Comparison of ENCODE assay signal across 9 cellular contexts in the genomic region with DNA sequence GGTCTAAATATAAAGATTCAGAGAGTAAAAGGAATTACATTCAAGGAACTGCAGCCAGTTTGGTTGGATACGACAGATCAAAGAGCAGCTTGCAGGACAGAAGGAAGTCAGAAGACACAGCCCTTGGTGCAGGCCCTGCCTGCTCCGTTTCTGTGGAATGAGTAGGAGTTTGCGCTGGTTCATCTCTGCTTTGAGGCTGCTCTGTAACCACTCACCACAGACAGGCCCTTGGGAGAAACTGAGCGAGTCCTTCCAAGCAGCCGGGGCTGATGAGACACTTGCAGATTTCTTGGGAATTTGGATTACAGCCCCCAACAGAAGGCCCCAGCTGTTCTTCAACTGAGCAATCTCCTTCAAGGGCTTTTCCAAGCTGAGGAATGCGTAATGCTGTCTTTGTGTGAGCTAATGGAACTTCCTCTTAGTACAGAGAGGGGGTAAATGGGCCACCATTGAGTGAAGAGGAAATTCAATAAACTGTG. TPM values are rescaled to one million over a fixed set of nuclear protein-coding genes. Genes with fewer than 3 reads are reported as not detected.
DNase-seq lines count a peak whose midpoint lies in the region; ATAC-seq and TF ChIP-seq lines count a peak whose summit lies in the region.
"Had no signal": no experiment of that assay in that cellular context is flagged by ENCODE, and none has a peak within 500 bp of the region (broad histone marks: within the 10 kb centered on the region; RNA-seq: fewer than 3 reads in every experiment).

No MANE protein-coding gene starts in this region.

- H3K9ac ChIP-seq in BLaER1: no peak overlapping the region
- H3K9ac ChIP-seq in colonic mucosa (ENCODE audit: low read depth in 2 of 2, low read length in 2 of 2): no peak overlapping the region

- H3K27ac ChIP-seq in BLaER1 (no peak overlapping the region), Peyer's patch (peak overlapping the region; percentile 75 to 87 (median 80)), colonic mucosa (peak overlapping the region; percentile 76)

- H3K4me3 ChIP-seq in BLaER1 (no peak overlapping the region), Peyer's patch (no peak overlapping the region), colonic mucosa (no peak overlapping the region)

- peaks cover 33% of the 10 kb centered on the region for H3K4me1 ChIP-seq in BLaER1
- H3K4me1 ChIP-seq in Peyer's patch: peaks cover 0 to 27% (median 18%) of the 10 kb centered on the region in 4 donors
- peaks cover 7% of the 10 kb centered on the region for H3K4me1 ChIP-seq in colonic mucosa

- no peaks in the 10 kb centered on the region for H3K27me3 ChIP-seq in BLaER1
- no peaks in the 10 kb centered on the region for H3K27me3 ChIP-seq in Peyer's patch
- no peaks in the 10 kb centered on the region for H3K27me3 ChIP-seq in colonic mucosa

- H3K9me3 ChIP-seq in BLaER1 (no peaks in the 10 kb centered on the region), Peyer's patch (no peaks in the 10 kb centered on the region), colonic mucosa (no peaks in the 10 kb centered on the region)

- ATAC-seq in omental fat pad (ENCODE audit: low FRiP score) (peak; percentile 59), HG03196 (IDR thresholded peaks at IDR 0.05; ENCODE audit: unreplicated experiment) (no peak), GM18502 (IDR thresholded peaks at IDR 0.05; ENCODE audit: poor library complexity, unreplicated experiment) (no peak)

- intact Hi-C loops in colonic mucosa (cut with DNase I): no loop called here

- no peak for TF ChIP-seq POLR2A in Peyer's patch (IDR thresholded peaks at IDR 0.05)

- no peak for TF ChIP-seq CTCF in Peyer's patch (IDR thresholded peaks at IDR 0.05)
- TF ChIP-seq CTCF in colonic mucosa (IDR thresholded peaks at IDR 0.05): no peak
- TF ChIP-seq CTCF in omental fat pad (IDR thresholded peaks at IDR 0.05): no peak

- peak overlapping the region; percentile 64 for H3K4me2 ChIP-seq in BLaER1

- DNase-seq in Peyer's patch: peak in 1 of 3 donors; percentile 66
- peak; percentile 47 for DNase-seq in colonic mucosa
- no peak for DNase-seq in omental fat pad (ENCODE audit: low spot score)
- DNase-seq in ureter (ENCODE audit: low spot score): no peak
- no peak for DNase-seq in NK-92 (lab: John Stamatoyannopoulos, UW; ENCODE audit: unreplicated experiment)

- no peaks in the 10 kb centered on the region for H3K36me3 ChIP-seq in BLaER1
- no peaks in the 10 kb centered on the region for H3K36me3 ChIP-seq in Peyer's patch
- H3K36me3 ChIP-seq in colonic mucosa: no peaks in the 10 kb centered on the region

- no peaks in the 10 kb centered on the region for H4K20me1 ChIP-seq in BLaER1

RNA-seq across cellular contexts. Expression of a gene that starts 16.4 kb away (rescaled TPM):
- 10 to 100 TPM in 3 of 4 donors, 1 to 10 TPM in 1; 9.8 to 50.3 (median 23.9) TPM for total RNA-seq in Peyer's patch
- total RNA-seq in colonic mucosa: 1 to 10 TPM; 4.4 to 9.8 TPM
- 10 to 100 TPM; 23.2 to 65.9 (median 44.4) TPM for total RNA-seq in omental fat pad
- total RNA-seq in ureter: 22.4 TPM
- total RNA-seq: HT1080 had no signal
